Comparison of ENCODE assay signal across 21 cellular contexts in the genomic region with DNA sequence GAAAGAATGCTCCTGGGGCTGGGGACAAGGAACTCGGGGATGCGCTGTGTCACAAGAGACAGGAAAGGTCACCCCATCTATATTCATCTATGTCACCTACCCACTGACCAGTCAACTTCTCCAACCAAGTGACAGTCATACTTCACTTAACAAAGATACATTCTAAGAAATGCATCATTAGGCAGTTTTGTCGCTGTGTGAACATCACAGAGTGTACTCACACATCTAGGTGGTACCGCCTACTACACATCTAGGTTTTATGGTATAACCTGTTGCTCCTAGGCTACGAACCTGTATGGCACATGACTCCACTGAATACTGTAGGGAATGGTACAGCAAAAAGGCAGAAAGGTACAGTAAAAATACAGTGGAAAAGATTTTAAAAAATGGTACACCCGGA.
"Had no signal": no experiment of that assay in that cellular context is flagged by ENCODE, and none has a peak within 500 bp of the region (broad histone marks: within the 10 kb centered on the region; RNA-seq: fewer than 3 reads in every experiment).

No MANE protein-coding gene starts in this region.

- H3K9me3 ChIP-seq: esophagus squamous epithelium, gastrocnemius medialis, thoracic aorta, upper lobe of right lung had no signal

- H3K36me3 ChIP-seq: brain microvascular endothelial cell, esophagus squamous epithelium, gastrocnemius medialis, thoracic aorta, upper lobe of right lung had no signal

- H3K27me3 ChIP-seq: brain microvascular endothelial cell had no signal

- H3K4me3 ChIP-seq: esophagus squamous epithelium, gastrocnemius medialis, thoracic aorta, upper lobe of right lung had no signal

- DNase-seq: activated B cell treated with CpG ODN at 0.5 μM for 24 hours; activated CD4-positive, alpha-beta memory T cell treated with anti-CD3 and anti-CD28 coated beads for 36 hours; activated CD4-positive, alpha-beta T cell treated with anti-CD3 and anti-CD28 coated beads for 48 hours; activated effector memory CD4-positive, alpha-beta T cell treated with Interleukin-2 at 50 U/mL for 16 hours; activated naive CD4-positive, alpha-beta T cell treated with anti-CD3 and anti-CD28 coated beads, Interleukin-2, amount 50 U/mL, for 16 hours; activated naive CD8-positive, alpha-beta T cell treated with anti-CD3 and anti-CD28 coated beads, Interleukin-2, amount 50 U/mL, for 24 hours; activated T-cell treated with anti-CD3 and anti-CD28 coated beads, Interleukin-2, amount 50 U/mL, for 48 hours; brain microvascular endothelial cell; central memory CD4-positive, alpha-beta T cell; effector memory CD4-positive, alpha-beta T cell; esophagus squamous epithelium; gastrocnemius medialis; left ventricle myocardium superior; mammary epithelial cell; stimulated activated CD4-positive, alpha-beta T cell treated with anti-CD3 and anti-CD28 coated beads, Interleukin-2, amount 100 ng/mL, for 48 hours; stimulated activated CD8-positive, alpha-beta memory T cell treated with anti-CD3 and anti-CD28 coated beads, Interleukin-4, amount 100 ng/mL, for 48 hours; stimulated activated naive CD4-positive, alpha-beta T cell; T-helper 1 cell; T-helper 9 cell; upper lobe of right lung had no signal

- ATAC-seq: gastrocnemius medialis, left ventricle myocardium superior, upper lobe of right lung had no signal

- H3K27ac Mint-ChIP-seq: activated B cell treated with CpG ODN at 0.5 μM for 24 hours; activated CD4-positive, alpha-beta memory T cell treated with anti-CD3 and anti-CD28 coated beads for 36 hours; activated naive CD8-positive, alpha-beta T cell treated with anti-CD3 and anti-CD28 coated beads, Interleukin-2, amount 50 U/mL, for 24 hours had no signal

- H3K4me3 Mint-ChIP-seq: activated B cell treated with CpG ODN at 0.5 μM for 24 hours; activated CD4-positive, alpha-beta memory T cell treated with anti-CD3 and anti-CD28 coated beads for 36 hours; activated naive CD8-positive, alpha-beta T cell treated with anti-CD3 and anti-CD28 coated beads, Interleukin-2, amount 50 U/mL, for 24 hours had no signal

- H3K27ac ChIP-seq: gastrocnemius medialis, thoracic aorta had no signal
